9 cellular contexts compared by ENCODE assay signal in the genomic region with DNA sequence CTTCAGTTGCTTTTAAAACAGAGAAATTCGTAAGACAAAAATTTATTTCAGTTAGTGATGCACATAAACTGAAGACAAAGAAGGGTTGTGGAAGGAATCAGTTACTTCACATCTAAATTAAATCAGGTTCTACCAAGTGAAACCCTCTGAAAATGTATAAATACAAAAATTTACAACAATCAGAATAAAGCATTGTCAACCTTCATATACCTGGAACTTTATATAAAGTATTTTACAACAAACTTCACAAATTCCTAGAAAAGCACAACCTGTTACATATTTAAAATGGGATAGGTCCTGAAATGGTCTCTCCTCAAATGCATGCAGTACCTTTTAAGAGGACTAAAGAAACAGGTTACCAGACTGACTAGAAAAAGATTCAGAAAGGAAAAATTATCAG. TPM values are rescaled to one million over a fixed set of nuclear protein-coding genes. Genes with fewer than 3 reads are reported as not detected.
DNase-seq lines count a peak whose midpoint lies in the region; ATAC-seq, FAIRE-seq and TF ChIP-seq lines count a peak whose summit lies in the region.
"Had no signal": no experiment of that assay in that cellular context is flagged by ENCODE, and none has a peak within 500 bp of the region (broad histone marks: within the 10 kb centered on the region; RNA-seq: fewer than 3 reads in every experiment).

No MANE protein-coding gene starts in this region.

- H3K79me2 ChIP-seq in keratinocyte (ENCODE audit: control insufficient read depth, insufficient read depth, low read length), result no peaks in the 10 kb centered on the region

- DNase-seq in activated CD8-positive, alpha-beta T cell treated with anti-CD3 and anti-CD28 coated beads for 36 hours, result no peak
- DNase-seq in activated CD8-positive, alpha-beta T cell treated with anti-CD3 and anti-CD28 coated beads, Interleukin-2, amount 10 ng/mL, durations not matched to agents 7 days and 5 days, result no peak
- DNase-seq in keratinocyte (ENCODE audit: low read depth, low spot score) (no peak), substantia nigra (lab: John Stamatoyannopoulos, UW) (no peak), NCI-H2029 (lab: John Stamatoyannopoulos, UW) (no peak), cortex of kidney (lab: John Stamatoyannopoulos, UW) (no peak)

- no peak overlapping the region for H3K9ac ChIP-seq in keratinocyte (ENCODE audit: control insufficient read depth, extremely low read depth, insufficient read depth, low read length)

- no peak overlapping the region for H2AFZ ChIP-seq in keratinocyte (ENCODE audit: control insufficient read depth, low read length)
- H2AFZ ChIP-seq: PC-9 had no signal

- intact Hi-C loops in activated CD8-positive, alpha-beta T cell treated with anti-CD3 and anti-CD28 coated beads for 36 hours (cut with micrococcal nuclease), result no loop called here

- no peak overlapping the region for H3K4me3 ChIP-seq in keratinocyte (ENCODE audit: control insufficient read depth in 2 of 3, extremely low read depth in 1 of 3, insufficient read depth in 2 of 3, low read depth in 1 of 3, low read length in 3 of 3)
- H3K4me3 ChIP-seq: PC-9 had no signal

- H3K4me3 Mint-ChIP-seq in activated CD8-positive, alpha-beta T cell treated with anti-CD3 and anti-CD28 coated beads for 36 hours, result no peak overlapping the region
- no peak overlapping the region for H3K4me3 Mint-ChIP-seq in activated CD8-positive, alpha-beta T cell treated with anti-CD3 and anti-CD28 coated beads, Interleukin-2, amount 10 ng/mL, durations not matched to agents 7 days and 5 days

- peak overlapping the region; percentile 79 for H3K4me2 ChIP-seq in keratinocyte (ENCODE audit: control insufficient read depth, extremely low read depth, insufficient read depth, low read depth, low read length)

- no peaks in the 10 kb centered on the region for H3K36me3 Mint-ChIP-seq in activated CD8-positive, alpha-beta T cell treated with anti-CD3 and anti-CD28 coated beads for 36 hours (ENCODE audit: low read depth)
- peaks cover 17% of the 10 kb centered on the region for H3K36me3 Mint-ChIP-seq in activated CD8-positive, alpha-beta T cell treated with anti-CD3 and anti-CD28 coated beads, Interleukin-2, amount 10 ng/mL, durations not matched to agents 7 days and 5 days (ENCODE audit: low read depth)

- peak overlapping the region; percentile 38 for H3K27ac Mint-ChIP-seq in activated CD8-positive, alpha-beta T cell treated with anti-CD3 and anti-CD28 coated beads for 36 hours
- no peak overlapping the region for H3K27ac Mint-ChIP-seq in activated CD8-positive, alpha-beta T cell treated with anti-CD3 and anti-CD28 coated beads, Interleukin-2, amount 10 ng/mL, durations not matched to agents 7 days and 5 days

- H3K4me1 Mint-ChIP-seq in activated CD8-positive, alpha-beta T cell treated with anti-CD3 and anti-CD28 coated beads for 36 hours (ENCODE audit: low read depth), result peaks cover 12% of the 10 kb centered on the region
- H3K4me1 Mint-ChIP-seq in activated CD8-positive, alpha-beta T cell treated with anti-CD3 and anti-CD28 coated beads, Interleukin-2, amount 10 ng/mL, durations not matched to agents 7 days and 5 days (ENCODE audit: low read depth), result peaks cover 5% of the 10 kb centered on the region

- dilution Hi-C loops in keratinocyte (cut with MboI; ENCODE audit: extremely low pct_ligation_motif_present, low sequenced_read_pairs), result no loop called here

- peaks cover 27% of the 10 kb centered on the region for H3K4me1 ChIP-seq in keratinocyte (ENCODE audit: control insufficient read depth, extremely low read depth, insufficient read depth, low read length)

- no peaks in the 10 kb centered on the region for H3K36me3 ChIP-seq in keratinocyte (ENCODE audit: control insufficient read depth in 2 of 2, extremely low read depth in 1 of 2, insufficient read depth in 2 of 2, low read length in 2 of 2)

- no peaks in the 10 kb centered on the region for H3K27me3 Mint-ChIP-seq in activated CD8-positive, alpha-beta T cell treated with anti-CD3 and anti-CD28 coated beads for 36 hours
- H3K27me3 Mint-ChIP-seq in activated CD8-positive, alpha-beta T cell treated with anti-CD3 and anti-CD28 coated beads, Interleukin-2, amount 10 ng/mL, durations not matched to agents 7 days and 5 days (ENCODE audit: low read depth), result no peaks in the 10 kb centered on the region

- no peaks in the 10 kb centered on the region for H3K27me3 ChIP-seq in keratinocyte (ENCODE audit: control insufficient read depth, extremely low read depth, insufficient read depth, low read length)

- FAIRE-seq in keratinocyte (lab: Jason Lieb, UNC), result no peak

- CTCF ChIA-PET in activated CD8-positive, alpha-beta T cell treated with anti-CD3 and anti-CD28 coated beads for 36 hours (lab: Charles Lee), result interaction anchor here (1.1 to 1.3 kb wide), 2 partner anchors 27 to 82 kb away, joined by 3 to 5 read pairs; a partner anchor contains a TSS
- CTCF ChIA-PET in activated CD8-positive, alpha-beta T cell treated with anti-CD3 and anti-CD28 coated beads, Interleukin-2, amount 10 ng/mL, durations not matched to agents 7 days and 5 days (lab: Charles Lee), result interaction anchor here (0.9 to 2.2 kb wide), 6 partner anchors 13 to 77 kb away, joined by 3 to 7 read pairs (median 4); a partner anchor contains a TSS

- ATAC-seq in activated CD8-positive, alpha-beta T cell treated with anti-CD3 and anti-CD28 coated beads for 36 hours, result no peak
- ATAC-seq in activated CD8-positive, alpha-beta T cell treated with anti-CD3 and anti-CD28 coated beads, Interleukin-2, amount 10 ng/mL, durations not matched to agents 7 days and 5 days, result no peak
- ATAC-seq in HG02852 (IDR thresholded peaks at IDR 0.05; ENCODE audit: unreplicated experiment), result no peak

- no peaks in the 10 kb centered on the region for H3K9me3 ChIP-seq in keratinocyte (ENCODE audit: control insufficient read depth, low read depth, low read length)

- POLR2A ChIA-PET in activated CD8-positive, alpha-beta T cell treated with anti-CD3 and anti-CD28 coated beads for 36 hours (lab: Charles Lee), result no interaction called here
- POLR2A ChIA-PET in activated CD8-positive, alpha-beta T cell treated with anti-CD3 and anti-CD28 coated beads, Interleukin-2, amount 10 ng/mL, durations not matched to agents 7 days and 5 days (lab: Charles Lee), result interaction anchor here (0.6 to 1.2 kb wide), 3 partner anchors 10 to 123 kb away, joined by 3 to 4 read pairs (median 3); no protein-coding TSS in a partner anchor

- H3K9me3 Mint-ChIP-seq in activated CD8-positive, alpha-beta T cell treated with anti-CD3 and anti-CD28 coated beads for 36 hours, result no peaks in the 10 kb centered on the region
- H3K9me3 Mint-ChIP-seq in activated CD8-positive, alpha-beta T cell treated with anti-CD3 and anti-CD28 coated beads, Interleukin-2, amount 10 ng/mL, durations not matched to agents 7 days and 5 days (ENCODE audit: insufficient read depth), result no peaks in the 10 kb centered on the region

- no peaks in the 10 kb centered on the region for H3K9me1 ChIP-seq in keratinocyte (ENCODE audit: control insufficient read depth, extremely low read depth, insufficient read depth, low read length)

- no peaks in the 10 kb centered on the region for H4K20me1 ChIP-seq in keratinocyte (ENCODE audit: control insufficient read depth, extremely low read depth, insufficient read depth, low read length)

- TF ChIP-seq CTCF in activated CD8-positive, alpha-beta T cell treated with anti-CD3 and anti-CD28 coated beads for 36 hours (IDR thresholded peaks at IDR 0.05), result no peak
- TF ChIP-seq CTCF in VCaP (conservative IDR thresholded peaks at IDR 0.05), result no peak
- no peak for TF ChIP-seq CTCF in keratinocyte (optimal IDR thresholded peaks at IDR 0.05 in 1 of 3, IDR thresholded peaks at IDR 0.05 in 1 of 3, conservative IDR thresholded peaks at IDR 0.05 in 1 of 3; ENCODE audit: extremely low read depth in 1 of 3, insufficient read depth in 2 of 3, low read length in 3 of 3)

- H3K27ac ChIP-seq in VCaP, result peak overlapping the region; percentile 63
- H3K27ac ChIP-seq in keratinocyte (ENCODE audit: control insufficient read depth, insufficient read depth, low read length), result peak overlapping the region; percentile 37
- peak overlapping the region; percentile 59 for H3K27ac ChIP-seq in substantia nigra (ENCODE audit: low read depth, low read length, poor library complexity, severe bottlenecking)

RNA-seq across cellular contexts. Expression of a gene that starts 26.9 kb away (rescaled TPM):
- 10 to 100 TPM; 13.1 TPM for total RNA-seq in activated CD8-positive, alpha-beta T cell treated with anti-CD3 and anti-CD28 coated beads for 36 hours
- total RNA-seq in activated CD8-positive, alpha-beta T cell treated with anti-CD3 and anti-CD28 coated beads, Interleukin-2, amount 10 ng/mL, durations not matched to agents 7 days and 5 days, result 10 to 100 TPM; 29.2 to 30.5 TPM
- 6.1 to 19.9 TPM (median 18.5 TPM) in 3 replicates for polyA plus RNA-seq in keratinocyte
- 64.0 TPM for polyA plus RNA-seq in keratinocyte (2011; ENCODE audit: low read depth)
- polyA plus RNA-seq in keratinocyte (2011; cell fraction: cytosol; rRNA removed), result 6.5 and 14.8 TPM in 2 replicates
- polyA plus RNA-seq in keratinocyte (2011; cell fraction: nucleus; rRNA removed), result 42.5 and 45.4 TPM in 2 replicates
- 5.7 and 17.0 TPM in 2 replicates for polyA plus RNA-seq in keratinocyte (2012; ENCODE audit: low replicate concordance)
- polyA minus RNA-seq in keratinocyte, result 1.7 to 16.7 TPM (median 9.9 TPM) in 3 replicates
- polyA minus RNA-seq in keratinocyte (2011; cell fraction: cytosol; rRNA and poly(A)+ RNA removed), result 5.4 TPM
- 23.8 and 52.0 TPM in 2 replicates for polyA minus RNA-seq in keratinocyte (2011; cell fraction: nucleus; rRNA and poly(A)+ RNA removed)
